Comparison of ENCODE assay signal across 1 cellular context in genomic region chr22:49083607-49084006, GRCh38.
TF ChIP-seq lines count a peak whose summit lies in the region.

No MANE protein-coding gene starts in this region.

TF ChIP-seq in WTC11, 78 proteins besides CTCF, POLR2A, EP300 and RAD21 (continued from another document):
- TF ChIP-seq ZBTB43 (CRISPR knock-in tag; IDR thresholded peaks at IDR 0.05) (no peak), USF1 (CRISPR knock-in tag; IDR thresholded peaks at IDR 0.05) (no peak), ATF2 (CRISPR knock-in tag; IDR thresholded peaks at IDR 0.05; ENCODE audit: borderline replicate concordance, low read depth) (no peak), ATF6 (CRISPR knock-in tag; IDR thresholded peaks at IDR 0.05) (no peak), KAT7 (CRISPR knock-in tag; IDR thresholded peaks at IDR 0.05; ENCODE audit: borderline replicate concordance) (no peak), GABPB1 (CRISPR knock-in tag; IDR thresholded peaks at IDR 0.05) (no peak), USF2 (CRISPR knock-in tag; IDR thresholded peaks at IDR 0.05) (no peak), STAT6 (CRISPR knock-in tag; conservative IDR thresholded peaks at IDR 0.05; ENCODE audit: low read depth) (no peak), ATF1 (CRISPR knock-in tag; IDR thresholded peaks at IDR 0.05) (no peak), NR1H2 (CRISPR knock-in tag; IDR thresholded peaks at IDR 0.05) (no peak), PREB (CRISPR knock-in tag; IDR thresholded peaks at IDR 0.05; ENCODE audit: borderline replicate concordance) (no peak), E2F5 (CRISPR knock-in tag; IDR thresholded peaks at IDR 0.05) (no peak)
